ENCODE assay signal across 9 cellular contexts in genomic region chr6:18261877-18262276, GRCh38. TPM values are rescaled to one million over a fixed set of nuclear protein-coding genes. Genes with fewer than 3 reads are reported as not detected.
DNase-seq lines count a peak whose midpoint lies in the region; ATAC-seq and TF ChIP-seq lines count a peak whose summit lies in the region.
"Had no signal": no experiment of that assay in that cellular context is flagged by ENCODE, and none has a peak within 500 bp of the region (broad histone marks: within the 10 kb centered on the region; RNA-seq: fewer than 3 reads in every experiment).

No MANE protein-coding gene starts in this region.

- H3K36me3 Mint-ChIP-seq in activated CD4-positive, alpha-beta memory T cell treated with anti-CD3 and anti-CD28 coated beads for 36 hours: peaks cover 55% of the 10 kb centered on the region

- H3K9me3 Mint-ChIP-seq in activated CD4-positive, alpha-beta memory T cell treated with anti-CD3 and anti-CD28 coated beads for 36 hours: peaks cover 7% of the 10 kb centered on the region

- H3K27me3 ChIP-seq in BLaER1: no peaks in the 10 kb centered on the region
- no peaks in the 10 kb centered on the region for H3K27me3 ChIP-seq in GM23248 (replicated peaks; ENCODE audit: insufficient read depth)
- no peaks in the 10 kb centered on the region for H3K27me3 ChIP-seq in mesenchymal stem cell (ENCODE audit: control insufficient read depth in 1 of 2, insufficient read depth in 1 of 2, low read length in 2 of 2)

- no peak overlapping the region for H3K23ac ChIP-seq in mesenchymal stem cell (ENCODE audit: low read length in 2 of 2)

- H3K79me1 ChIP-seq in mesenchymal stem cell (replicated peaks; ENCODE audit: low read length, poor library complexity, severe bottlenecking): peaks cover 1% of the 10 kb centered on the region

- H4K8ac ChIP-seq in mesenchymal stem cell (ENCODE audit: low read length): peak overlapping the region; percentile 56

- POLR2A ChIA-PET in activated CD4-positive, alpha-beta memory T cell treated with anti-CD3 and anti-CD28 coated beads for 36 hours (lab: Charles Lee): no interaction called here

- H2BK5ac ChIP-seq in mesenchymal stem cell (ENCODE audit: low read depth, low read length, poor library complexity, severe bottlenecking): no peak overlapping the region

- H3K18ac ChIP-seq in mesenchymal stem cell (ENCODE audit: low read depth in 1 of 2, low read length in 2 of 2): no peak overlapping the region

- no peak overlapping the region for H2BK15ac ChIP-seq in mesenchymal stem cell (ENCODE audit: low read depth, poor library complexity, severe bottlenecking)

- H3K27ac Mint-ChIP-seq in activated CD4-positive, alpha-beta memory T cell treated with anti-CD3 and anti-CD28 coated beads for 36 hours: no peak overlapping the region

- H3F3A ChIP-seq in GM23248 (ENCODE audit: insufficient read depth): peaks cover 19% of the 10 kb centered on the region

- ATAC-seq in omental fat pad (ENCODE audit: low FRiP score) (no peak), GM18519 (IDR thresholded peaks at IDR 0.05; ENCODE audit: low FRiP score, unreplicated experiment) (no peak)

- H3K9me2 ChIP-seq in GM23248 (ENCODE audit: insufficient read depth): no peaks in the 10 kb centered on the region

- H3K4me1 Mint-ChIP-seq in activated CD4-positive, alpha-beta memory T cell treated with anti-CD3 and anti-CD28 coated beads for 36 hours (ENCODE audit: low read depth): peaks cover 54% of the 10 kb centered on the region

- no peak overlapping the region for H3K4ac ChIP-seq in mesenchymal stem cell (ENCODE audit: low read depth in 1 of 2, low read length in 2 of 2)

- H3K27ac ChIP-seq in BLaER1 (0 out of 2 replicates have a peak overlapping the region, but pooled peaks have one; percentile 5), GM23248 (no peak overlapping the region), mesenchymal stem cell (ENCODE audit: low read length, poor library complexity, severe bottlenecking) (no peak overlapping the region)

- peak overlapping the region; percentile 54 for H3K4me3 Mint-ChIP-seq in activated CD4-positive, alpha-beta memory T cell treated with anti-CD3 and anti-CD28 coated beads for 36 hours

- H3K4me3 ChIP-seq in BLaER1 (peak overlapping the region; percentile 96), GM23248 (peak overlapping the region; percentile 78), mesenchymal stem cell (ENCODE audit: insufficient read depth in 1 of 2, low read depth in 1 of 2, low read length in 2 of 2) (peak overlapping the region in 1 of 2 experiments; percentile 92)

- no peak overlapping the region for H4K91ac ChIP-seq in mesenchymal stem cell (ENCODE audit: low read length)

- H3K4me1 ChIP-seq in BLaER1: peaks cover 42% of the 10 kb centered on the region
- peaks cover 31% of the 10 kb centered on the region for H3K4me1 ChIP-seq in GM23248 (ENCODE audit: insufficient read depth)
- H3K4me1 ChIP-seq in mesenchymal stem cell (ENCODE audit: control insufficient read depth, insufficient read depth, low read depth, low read length): peaks cover 9% of the 10 kb centered on the region

- TF ChIP-seq CTCF in omental fat pad (IDR thresholded peaks at IDR 0.05): no peak

- H2BK12ac ChIP-seq in mesenchymal stem cell (ENCODE audit: low read length in 2 of 2): no peak overlapping the region

- no peak overlapping the region for H3K14ac ChIP-seq in mesenchymal stem cell (ENCODE audit: low read length in 2 of 2)

- CTCF ChIA-PET in activated CD4-positive, alpha-beta memory T cell treated with anti-CD3 and anti-CD28 coated beads for 36 hours (lab: Charles Lee): interaction anchor here (0.6 kb wide), 1 partner anchor 15 kb away, joined by 3 read pairs; no protein-coding TSS in a partner anchor

- peaks cover 49% of the 10 kb centered on the region for H3K36me3 ChIP-seq in BLaER1
- H3K36me3 ChIP-seq in GM23248 (ENCODE audit: low read depth): peaks cover 12% of the 10 kb centered on the region
- H3K36me3 ChIP-seq in mesenchymal stem cell (ENCODE audit: control insufficient read depth in 1 of 2, insufficient read depth in 2 of 2, low read depth in 1 of 2, low read length in 2 of 2): peaks cover 8 to 10% of the 10 kb centered on the region in 2 experiments

- in situ Hi-C loops in GM23248 (cut with MboI): no loop called here

- 66 to 69% methylated on average over 6 of the region's 6 CpGs for WGBS in GM23248 (ENCODE audit: low coverage in 1 of 2, low lambda C conversion rate in 2 of 2, missing lambda C conversion rate in 2 of 2), 2 experiments
- WGBS in mesenchymal stem cell: 59% methylated on average over 6 of the region's 6 CpGs

- DNase-seq in GM23248 (no peak), mesenchymal stem cell (no peak), ecto neural progenitor cell (ENCODE audit: low spot score) (no peak), cerebellar nuclear complex (lab: John Stamatoyannopoulos, UW) (no peak), omental fat pad (ENCODE audit: low spot score) (no peak)
- DNase-seq in activated CD4-positive, alpha-beta memory T cell treated with anti-CD3 and anti-CD28 coated beads for 36 hours: no peak
- DNase-seq: amniotic stem cell had no signal

- H2AFZ ChIP-seq in GM23248: no peak overlapping the region
- no peak overlapping the region for H2AFZ ChIP-seq in mesenchymal stem cell (ENCODE audit: low read depth, low read length)

- H3K79me2 ChIP-seq in GM23248 (ENCODE audit: insufficient read depth): peaks cover 71% of the 10 kb centered on the region

- H3K9me3 ChIP-seq in BLaER1 (peaks cover 15% of the 10 kb centered on the region), GM23248 (ENCODE audit: low read depth) (no peaks in the 10 kb centered on the region), mesenchymal stem cell (ENCODE audit: control insufficient read depth, low read length) (no peaks in the 10 kb centered on the region)

- H3K9ac ChIP-seq in BLaER1: peak overlapping the region; percentile 16; the same call in 1 of the 2 replicates
- H3K9ac ChIP-seq in GM23248: peak overlapping the region; percentile 86
- peak overlapping the region; percentile 96 for H3K9ac ChIP-seq in mesenchymal stem cell (ENCODE audit: low read length)

- H4K20me1 ChIP-seq in BLaER1 (peaks cover 63% of the 10 kb centered on the region), GM23248 (ENCODE audit: insufficient read depth) (no peaks in the 10 kb centered on the region)

- H2BK120ac ChIP-seq in mesenchymal stem cell (ENCODE audit: low read depth, low read length): no peak overlapping the region

- no peaks in the 10 kb centered on the region for H3K27me3 Mint-ChIP-seq in activated CD4-positive, alpha-beta memory T cell treated with anti-CD3 and anti-CD28 coated beads for 36 hours

- H2AK5ac ChIP-seq in mesenchymal stem cell (ENCODE audit: low read length, severe bottlenecking): no peak overlapping the region

- intact Hi-C loops in activated CD4-positive, alpha-beta memory T cell treated with anti-CD3 and anti-CD28 coated beads for 36 hours (cut with micrococcal nuclease): loop anchor here (5.0 to 10.0 kb wide), 4 partner anchors 125 to 660 kb away; partner anchors contain the start of genes FAM8A1 and RNF144B

- H3K4me2 ChIP-seq in BLaER1: peak overlapping the region; percentile 89
- peak overlapping the region; percentile 78 for H3K4me2 ChIP-seq in GM23248 (ENCODE audit: unreplicated experiment)
- no peak overlapping the region for H3K4me2 ChIP-seq in mesenchymal stem cell (ENCODE audit: low read length, poor library complexity, severe bottlenecking)

RNA-seq across cellular contexts. Expression of gene DEK, which starts 2.5 kb away (rescaled TPM):
- total RNA-seq in GM23248 (2014; rRNA removed; shearing (Covaris generic)): 90.3 and 101 TPM in 2 replicates
- polyA plus RNA-seq in GM23248 (2016; fragmentation: Nextera tagmentation; extraction: Ambion mirVana): 108 and 116 TPM in 2 replicates
- 100 to 1,000 TPM; 180 to 182 TPM for total RNA-seq in activated CD4-positive, alpha-beta memory T cell treated with anti-CD3 and anti-CD28 coated beads for 36 hours
- polyA plus RNA-seq in mesenchymal stem cell (2013, experiment 1 of 2): 82.1 TPM
- 79.4 TPM for polyA plus RNA-seq in mesenchymal stem cell (2013, experiment 2 of 2)
- total RNA-seq in omental fat pad: 100 to 1,000 TPM in 2 of 4 donors, 10 to 100 TPM in 2; 68.1 to 106 (median 91.6) TPM

Comparison
In these comparisons a context has a peak if more than half of its experiments do, and no peak if none do; other contexts are left out.
1. H3K9ac ChIP-seq: peak in every context shown above with its lines; median percentile 96 in mesenchymal stem cell; 86 in GM23248; 16 in BLaER1.